Comparison of ENCODE assay signal across 1 cellular context in genomic region chr5:125370486-125370885, GRCh38.
TF ChIP-seq lines count a peak whose summit lies in the region.

No MANE protein-coding gene starts in this region.

TF ChIP-seq in SK-N-SH, 30 proteins besides CTCF, POLR2A, EP300 and RAD21 (continued from another document):
- TF ChIP-seq REST (IDR thresholded peaks at IDR 0.05; ENCODE audit: low read depth, low read length) (no peak), PBX3 (IDR thresholded peaks at IDR 0.05) (peak; percentile 5; the same call in 1 of the 2 replicates), FOXJ3 (CRISPR knock-in tag; IDR thresholded peaks at IDR 0.05) (no peak), YY1 (IDR thresholded peaks at IDR 0.05; ENCODE audit: low read depth) (no peak)
